In the genomic region with DNA sequence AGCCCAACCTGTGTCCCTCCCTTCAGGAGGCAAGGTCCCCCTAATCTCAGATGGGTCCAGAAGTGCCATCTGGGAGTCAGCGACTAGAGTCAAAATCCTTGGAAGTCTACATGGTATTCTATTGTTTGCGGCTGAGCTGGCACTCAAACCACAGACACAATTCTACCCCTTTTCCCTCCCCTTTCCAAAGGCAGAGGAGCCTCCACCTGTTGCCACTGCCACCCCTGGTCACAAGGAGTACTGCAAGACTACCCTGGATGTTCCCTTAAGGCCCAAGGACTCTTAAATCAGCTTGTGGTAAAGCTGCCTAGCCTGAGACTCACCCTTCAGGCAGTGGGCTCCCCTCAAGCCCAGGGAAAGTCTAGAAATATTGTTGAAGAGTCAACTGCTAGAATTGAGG, we compare ENCODE assay signal across 10 cellular contexts. TPM values are rescaled to one million over a fixed set of nuclear protein-coding genes. Genes with fewer than 3 reads are reported as not detected.
DNase-seq lines count a peak whose midpoint lies in the region; ATAC-seq and TF ChIP-seq lines count a peak whose summit lies in the region.
"Had no signal": no experiment of that assay in that cellular context is flagged by ENCODE, and none has a peak within 500 bp of the region (broad histone marks: within the 10 kb centered on the region; RNA-seq: fewer than 3 reads in every experiment).

No MANE protein-coding gene starts in this region.

- no peaks in the 10 kb centered on the region for H3K79me2 ChIP-seq in OCI-LY1 (ENCODE audit: insufficient read depth, low read length)
- H3K79me2 ChIP-seq in neural progenitor cell (ENCODE audit: low read depth): no peaks in the 10 kb centered on the region

- H2AFZ ChIP-seq in OCI-LY1 (ENCODE audit: low read length): no peak overlapping the region
- H2AFZ ChIP-seq in neural progenitor cell (replicated peaks): no peak overlapping the region

- H3K4me3 Mint-ChIP-seq in neural progenitor cell: no peak overlapping the region
- H3K4me3 Mint-ChIP-seq: naive B cell had no signal

- no peaks in the 10 kb centered on the region for H3F3A ChIP-seq in OCI-LY1 (ENCODE audit: insufficient read depth, low read length)
- H3F3A ChIP-seq in neural progenitor cell (ENCODE audit: low read depth): no peaks in the 10 kb centered on the region

- ATAC-seq in HG02588 (IDR thresholded peaks at IDR 0.05; ENCODE audit: unreplicated experiment) (peak; percentile 77), GM21360 (IDR thresholded peaks at IDR 0.05; ENCODE audit: unreplicated experiment) (no peak)

- no peaks in the 10 kb centered on the region for H3K9me2 ChIP-seq in OCI-LY1 (ENCODE audit: low read depth, low read length)

- intact Hi-C loops in cardiac septum (cut with DNase I): no loop called here

- H3K9me3 Mint-ChIP-seq in neural progenitor cell: no peaks in the 10 kb centered on the region

- H3K27ac Mint-ChIP-seq in neural progenitor cell: no peak overlapping the region
- H3K27ac Mint-ChIP-seq: naive B cell had no signal

- no peaks in the 10 kb centered on the region for H3K36me3 Mint-ChIP-seq in neural progenitor cell
- H3K36me3 Mint-ChIP-seq: naive B cell had no signal

- H3K4me1 Mint-ChIP-seq in neural progenitor cell: no peaks in the 10 kb centered on the region
- H3K4me1 Mint-ChIP-seq: naive B cell had no signal

- H3K4me3 ChIP-seq in OCI-LY1 (ENCODE audit: low read depth, low read length, poor library complexity, severe bottlenecking) (no peak overlapping the region), neural progenitor cell (no peak overlapping the region)

- no peaks in the 10 kb centered on the region for H3K36me3 ChIP-seq in OCI-LY1 (ENCODE audit: insufficient read depth, low read length)
- no peaks in the 10 kb centered on the region for H3K36me3 ChIP-seq in neural progenitor cell

- H3K4me2 ChIP-seq in OCI-LY1 (ENCODE audit: low read length): no peak overlapping the region
- no peak overlapping the region for H3K4me2 ChIP-seq in neural progenitor cell

- H3K27ac ChIP-seq in OCI-LY1 (ENCODE audit: low read depth, low read length, poor library complexity, severe bottlenecking) (no peak overlapping the region), neural progenitor cell (no peak overlapping the region)

- peak; percentile 34; the same call in 1 of the 2 replicates for TF ChIP-seq CTCF in OCI-LY1 (IDR thresholded peaks at IDR 0.05; ENCODE audit: low read length)
- TF ChIP-seq CTCF in neural progenitor cell (IDR thresholded peaks at IDR 0.05): peak; percentile 31

- H3K27me3 ChIP-seq in OCI-LY1 (ENCODE audit: insufficient read depth, low read length) (no peaks in the 10 kb centered on the region), neural progenitor cell (no peaks in the 10 kb centered on the region)

- no peaks in the 10 kb centered on the region for H4K20me1 ChIP-seq in OCI-LY1 (ENCODE audit: insufficient read depth, low read length)
- H4K20me1 ChIP-seq in neural progenitor cell (ENCODE audit: low read depth): no peaks in the 10 kb centered on the region

- peak; percentile 76 for DNase-seq in NCI-H82 (lab: John Stamatoyannopoulos, UW)
- no peak for DNase-seq in NCI-H82 treated with DMSO at 0.1 percent for 48 hours (lab: John Stamatoyannopoulos, UW; ENCODE audit: unreplicated experiment)
- DNase-seq in neural progenitor cell (ENCODE audit: low spot score): no peak
- no peak for DNase-seq in NCI-H2029 treated with DMSO at 0.1 percent for 48 hours (lab: John Stamatoyannopoulos, UW)
- no peak for DNase-seq in cardiac septum (ENCODE audit: low spot score)
- DNase-seq: aorta, naive B cell had no signal

- no peak overlapping the region for H3K9ac ChIP-seq in OCI-LY1 (ENCODE audit: low read length)
- H3K9ac ChIP-seq in neural progenitor cell: no peak overlapping the region

- no peaks in the 10 kb centered on the region for H3K4me1 ChIP-seq in OCI-LY1 (ENCODE audit: insufficient read depth, low read length, severe bottlenecking)
- peaks cover 10% of the 10 kb centered on the region for H3K4me1 ChIP-seq in neural progenitor cell

- no peaks in the 10 kb centered on the region for H3K9me3 ChIP-seq in OCI-LY1 (ENCODE audit: low read length)
- H3K9me3 ChIP-seq in neural progenitor cell (ENCODE audit: low read depth): no peaks in the 10 kb centered on the region

- no peaks in the 10 kb centered on the region for H3K27me3 Mint-ChIP-seq in neural progenitor cell (ENCODE audit: insufficient read depth, low read depth)
- H3K27me3 Mint-ChIP-seq: naive B cell had no signal

RNA-seq across cellular contexts. Expression of a gene that starts 4.3 kb away (rescaled TPM):
- total RNA-seq in neural progenitor cell (ENCODE audit: low replicate concordance) (not detected in 2 replicates), cardiac septum (not detected)
- total RNA-seq: aorta had no signal

RNA-seq across cellular contexts. Expression of a gene that starts 22.6 kb away (rescaled TPM):
- total RNA-seq in neural progenitor cell (ENCODE audit: low replicate concordance) (not detected in 2 replicates), cardiac septum (not detected)
- total RNA-seq: aorta had no signal
